ENCODE assay signal across 9 cellular contexts in genomic region chr2:26729311-26729710, GRCh38. TPM values are rescaled to one million over a fixed set of nuclear protein-coding genes. Genes with fewer than 3 reads are reported as not detected.
"Had no signal": no experiment of that assay in that cellular context is flagged by ENCODE, and none has a peak within 500 bp of the region (broad histone marks: within the 10 kb centered on the region; RNA-seq: fewer than 3 reads in every experiment).

No MANE protein-coding gene starts in this region.

- H3K4me1 ChIP-seq: HAP-1 had no signal

- FAIRE-seq: HTR-8/SVneo had no signal

- H3K27ac ChIP-seq: GM23248 had no signal

- H2AFZ ChIP-seq: GM23248 had no signal

- H3K9me3 ChIP-seq: HAP-1 had no signal

- H3K4me3 ChIP-seq: GM23248, HAP-1 had no signal

- DNase-seq: GM23248, GOT3, H7, HFFc6 had no signal

- H3K9ac ChIP-seq: GM23248 had no signal

- ATAC-seq: HCT116 had no signal

- H3K36me3 ChIP-seq: HAP-1 had no signal

RNA-seq across cellular contexts. Expression of gene KCNK3, which starts 36.8 kb away (rescaled TPM):
- total RNA-seq: GM23248, HFFc6, HT-29 had no signal
- polyA plus RNA-seq: GM23248, IgD-negative memory B cell had no signal

RNA-seq across cellular contexts. Expression of gene CENPA, which starts 56.5 kb away (rescaled TPM):
- polyA plus RNA-seq: IgD-negative memory B cell had no signal
